ENCODE assay signal across 16 cellular contexts in genomic region chr7:113143486-113144257, GRCh38. TPM values are rescaled to one million over a fixed set of nuclear protein-coding genes. Genes with fewer than 3 reads are reported as not detected.
DNase-seq lines count a peak whose midpoint lies in the region; ATAC-seq lines count a peak whose summit lies in the region.
"Had no signal": no experiment of that assay in that cellular context is flagged by ENCODE, and none has a peak within 500 bp of the region (broad histone marks: within the 10 kb centered on the region; RNA-seq: fewer than 3 reads in every experiment).

No MANE protein-coding gene starts in this region.

- H3K14ac ChIP-seq in mesenchymal stem cell (ENCODE audit: low read length in 2 of 2): no peak overlapping the region

- H3K27ac ChIP-seq in mesenchymal stem cell (ENCODE audit: low read length, poor library complexity, severe bottlenecking): no peak overlapping the region
- H3K27ac ChIP-seq: body of pancreas, esophagus muscularis mucosa, ovary, upper lobe of left lung had no signal

- H3K23ac ChIP-seq in mesenchymal stem cell (ENCODE audit: low read length in 2 of 2): no peak overlapping the region

- H2AK5ac ChIP-seq in mesenchymal stem cell (ENCODE audit: low read length, severe bottlenecking): no peak overlapping the region

- H3K9me3 ChIP-seq in mesenchymal stem cell (ENCODE audit: control insufficient read depth, low read length): no peaks in the 10 kb centered on the region
- H3K9me3 ChIP-seq: body of pancreas, esophagus muscularis mucosa, ovary, upper lobe of left lung had no signal

- no peaks in the 10 kb centered on the region for H3K4me1 ChIP-seq in mesenchymal stem cell (ENCODE audit: control insufficient read depth, insufficient read depth, low read depth, low read length)
- H3K4me1 ChIP-seq: body of pancreas, esophagus muscularis mucosa, upper lobe of left lung had no signal

- peak overlapping the region; percentile 75 for H3K27ac Mint-ChIP-seq in dendritic cell treated with granulocyte-macrophage colony-stimulating factor and Interleukin-4, amounts not matched to agents 40 ng/mL and 50 ng/mL, for 4 days
- H3K27ac Mint-ChIP-seq: CD8-positive, alpha-beta memory T cell had no signal

- ATAC-seq in GM18858 (IDR thresholded peaks at IDR 0.05; ENCODE audit: unreplicated experiment) (peak; percentile 54), GM21723 (IDR thresholded peaks at IDR 0.05; ENCODE audit: unreplicated experiment) (peak; percentile 61), HG03442 (IDR thresholded peaks at IDR 0.05; ENCODE audit: unreplicated experiment) (peak; percentile 57), GM18873 (IDR thresholded peaks at IDR 0.05; ENCODE audit: low FRiP score, unreplicated experiment) (no peak)
- ATAC-seq: body of pancreas had no signal

- no peak overlapping the region for H3K4ac ChIP-seq in mesenchymal stem cell (ENCODE audit: low read depth in 1 of 2, low read length in 2 of 2)

- H3K4me3 Mint-ChIP-seq in dendritic cell treated with granulocyte-macrophage colony-stimulating factor and Interleukin-4, amounts not matched to agents 40 ng/mL and 50 ng/mL, for 4 days: no peak overlapping the region
- H3K4me3 Mint-ChIP-seq: CD8-positive, alpha-beta memory T cell had no signal

- no peak overlapping the region for H2BK5ac ChIP-seq in mesenchymal stem cell (ENCODE audit: low read depth, low read length, poor library complexity, severe bottlenecking)

- no peaks in the 10 kb centered on the region for H3K36me3 ChIP-seq in mesenchymal stem cell (ENCODE audit: control insufficient read depth in 1 of 2, insufficient read depth in 2 of 2, low read depth in 1 of 2, low read length in 2 of 2)
- H3K36me3 ChIP-seq: esophagus muscularis mucosa, ovary, upper lobe of left lung had no signal

- no peaks in the 10 kb centered on the region for H3K9me3 Mint-ChIP-seq in dendritic cell treated with granulocyte-macrophage colony-stimulating factor and Interleukin-4, amounts not matched to agents 40 ng/mL and 50 ng/mL, for 4 days
- H3K9me3 Mint-ChIP-seq: CD8-positive, alpha-beta memory T cell had no signal

- intact Hi-C loops in dendritic cell treated with granulocyte-macrophage colony-stimulating factor and Interleukin-4, amounts not matched to agents 40 ng/mL and 50 ng/mL, for 4 days (cut with micrococcal nuclease): no loop called here

- no peaks in the 10 kb centered on the region for H3K79me1 ChIP-seq in mesenchymal stem cell (replicated peaks; ENCODE audit: low read length, poor library complexity, severe bottlenecking)

- no peak overlapping the region for H2AFZ ChIP-seq in mesenchymal stem cell (ENCODE audit: low read depth, low read length)

- no peak overlapping the region for H2BK15ac ChIP-seq in mesenchymal stem cell (ENCODE audit: low read depth, poor library complexity, severe bottlenecking)

- 25% methylated on average over 1 of the region's 2 CpGs for WGBS in mesenchymal stem cell

- no peak overlapping the region for H3K18ac ChIP-seq in mesenchymal stem cell (ENCODE audit: low read depth in 1 of 2, low read length in 2 of 2)

- H3K36me3 Mint-ChIP-seq in dendritic cell treated with granulocyte-macrophage colony-stimulating factor and Interleukin-4, amounts not matched to agents 40 ng/mL and 50 ng/mL, for 4 days (ENCODE audit: low read depth): no peaks in the 10 kb centered on the region
- H3K36me3 Mint-ChIP-seq: CD8-positive, alpha-beta memory T cell had no signal

- H3K9ac ChIP-seq in mesenchymal stem cell (ENCODE audit: low read length): no peak overlapping the region

- DNase-seq in middle frontal gyrus (ENCODE audit: extremely low spot score, low spot score) (no peak), NCI-H748 treated with DMSO at 0.1 percent for 48 hours (lab: John Stamatoyannopoulos, UW) (no peak), mesenchymal stem cell (no peak)
- DNase-seq: body of pancreas; CD8-positive, alpha-beta memory T cell; kidney; NCI-H446 treated with DMSO at 0.1 percent for 48 hours; ovary; SW 1271; upper lobe of left lung had no signal

- no peak overlapping the region for H2BK12ac ChIP-seq in mesenchymal stem cell (ENCODE audit: low read length in 2 of 2)

- peaks cover 4% of the 10 kb centered on the region for H3K27me3 Mint-ChIP-seq in dendritic cell treated with granulocyte-macrophage colony-stimulating factor and Interleukin-4, amounts not matched to agents 40 ng/mL and 50 ng/mL, for 4 days

- H3K4me1 Mint-ChIP-seq in dendritic cell treated with granulocyte-macrophage colony-stimulating factor and Interleukin-4, amounts not matched to agents 40 ng/mL and 50 ng/mL, for 4 days (ENCODE audit: low read depth): peaks cover 9% of the 10 kb centered on the region
- H3K4me1 Mint-ChIP-seq: CD8-positive, alpha-beta memory T cell had no signal

- H2BK120ac ChIP-seq in mesenchymal stem cell (ENCODE audit: low read depth, low read length): no peak overlapping the region

- peaks cover 0 to 9% of the 10 kb centered on the region in 2 experiments for H3K27me3 ChIP-seq in mesenchymal stem cell (ENCODE audit: control insufficient read depth in 1 of 2, insufficient read depth in 1 of 2, low read length in 2 of 2)
- H3K27me3 ChIP-seq: body of pancreas, esophagus muscularis mucosa, ovary, upper lobe of left lung had no signal

- H3K4me3 ChIP-seq in mesenchymal stem cell (ENCODE audit: insufficient read depth in 1 of 2, low read depth in 1 of 2, low read length in 2 of 2): no peak overlapping the region
- H3K4me3 ChIP-seq: body of pancreas, esophagus muscularis mucosa, ovary, upper lobe of left lung had no signal

- no peak overlapping the region for H4K91ac ChIP-seq in mesenchymal stem cell (ENCODE audit: low read length)

- no peak overlapping the region for H4K8ac ChIP-seq in mesenchymal stem cell (ENCODE audit: low read length)

- no peak overlapping the region for H3K4me2 ChIP-seq in mesenchymal stem cell (ENCODE audit: low read length, poor library complexity, severe bottlenecking)

RNA-seq across cellular contexts. Expression of gene SMIM30, which starts 25.3 kb away (rescaled TPM):
- polyA plus RNA-seq in mesenchymal stem cell (2013, experiment 1 of 2): 131 TPM
- 141 TPM for polyA plus RNA-seq in mesenchymal stem cell (2013, experiment 2 of 2)

RNA-seq across cellular contexts. Expression of gene GPR85, which starts 57.0 kb away (rescaled TPM):
- polyA plus RNA-seq in mesenchymal stem cell (2013, experiment 1 of 2): 0.44 TPM
- polyA plus RNA-seq in mesenchymal stem cell (2013, experiment 2 of 2): 0.41 TPM
- polyA plus RNA-seq: CD8-positive, alpha-beta memory T cell had no signal
